8 cellular contexts compared by ENCODE assay signal in genomic region chr1:33298623-33299277, GRCh38. TPM values are rescaled to one million over a fixed set of nuclear protein-coding genes. Genes with fewer than 3 reads are reported as not detected.
DNase-seq lines count a peak whose midpoint lies in the region; ATAC-seq and TF ChIP-seq lines count a peak whose summit lies in the region.

No MANE protein-coding gene starts in this region.

- TF ChIP-seq CTCF in AG04449 (IDR thresholded peaks at IDR 0.05; ENCODE audit: insufficient read depth, low read length, missing control alignments) (peak; percentile 94), choroid plexus epithelial cell (conservative IDR thresholded peaks at IDR 0.05; ENCODE audit: low read depth, low read length) (peak; percentile 92), left lung (IDR thresholded peaks at IDR 0.05) (peak; percentile 81 to 96)

- DNase-seq in AG04449 (ENCODE audit: low read depth, low spot score) (no peak), GM19240 (ENCODE audit: insufficient read length, low spot score) (peak; percentile 67), NCI-H2196 (lab: John Stamatoyannopoulos, UW; ENCODE audit: unreplicated experiment) (peak; percentile 74), choroid plexus epithelial cell (ENCODE audit: low read depth) (peak; percentile 74), left lung (peak; percentile 62 to 91)
- peak; percentile 32 for DNase-seq in activated CD4-positive, alpha-beta T cell treated with anti-CD3 and anti-CD28 coated beads for 1 hour
- peak; percentile 16 for DNase-seq in stimulated activated CD8-positive, alpha-beta memory T cell treated with anti-CD3 and anti-CD28 coated beads, Interleukin-12 subunit alpha, Interleukin-12 subunit beta, amount 100 ng/mL, for 1 hour (ENCODE audit: low read depth)

- peak overlapping the region in 1 of 2 donors; percentile 39 for H3K27ac ChIP-seq in left lung

- ATAC-seq in left lung (peak; percentile 74), HG02623 (IDR thresholded peaks at IDR 0.05; ENCODE audit: unreplicated experiment) (no peak)

- POLR2A ChIA-PET in AG04449 (lab: Yijun Ruan, JAX): no interaction called here

- CTCF ChIA-PET in AG04449 (lab: Yijun Ruan, JAX): interaction anchor here (0.8 to 12.1 kb wide), 33 partner anchors 8 to 315 kb away, joined by 3 to 436 read pairs (median 5); partner anchors contain the start of gene ZSCAN20

- peaks cover 0 to 33% of the 10 kb centered on the region in 2 donors for H3K36me3 ChIP-seq in left lung

- intact Hi-C loops in left lung (cut with DNase I): loop anchor here in 1 of 2 donors (5.0 kb wide), 2 partner anchors 69 to 169 kb away; no protein-coding TSS in a partner anchor

- peaks cover 8 to 37% of the 10 kb centered on the region in 2 donors for H3K4me1 ChIP-seq in left lung

- H3K27me3 ChIP-seq in left lung: no peaks in the 10 kb centered on the region

- H3K9me3 ChIP-seq in left lung: no peaks in the 10 kb centered on the region

- no peak overlapping the region for H3K4me3 ChIP-seq in AG04449 (ENCODE audit: low read depth, low read length)
- H3K4me3 ChIP-seq in choroid plexus epithelial cell (ENCODE audit: low read depth, low read length): no peak overlapping the region
- no peak overlapping the region for H3K4me3 ChIP-seq in left lung

RNA-seq across cellular contexts. Expression of gene A3GALT2, which starts 22.1 kb away (rescaled TPM):
- not detected for total RNA-seq in left lung

RNA-seq across cellular contexts. Expression of gene ZNF362, which starts 42.5 kb away (rescaled TPM):
- total RNA-seq in left lung: 10 to 100 TPM; 25.9 to 32.3 TPM
